ENCODE assay signal across 18 cellular contexts in genomic region chr11:116953525-116954284, GRCh38.
"Had no signal": no experiment of that assay in that cellular context is flagged by ENCODE, and none has a peak within 500 bp of the region (broad histone marks: within the 10 kb centered on the region; RNA-seq: fewer than 3 reads in every experiment).

No MANE protein-coding gene starts in this region.

- H3K9me3 Mint-ChIP-seq: activated naive CD8-positive, alpha-beta T cell treated with anti-CD3 and anti-CD28 coated beads, Interleukin-2, amount 50 U/mL, for 24 hours; nephron; T-helper 2 cell treated with Interferon-gamma antibody and Interleukin-4, amounts not matched to agents 5 μg/mL and 100 μg/mL, for 36 hours; type B pancreatic cell had no signal

- DNase-seq: activated CD4-positive, alpha-beta T cell treated with anti-CD3 and anti-CD28 coated beads, Interleukin-2, amount 50 U/mL, for 48 hours; activated CD8-positive, alpha-beta memory T cell treated with anti-CD3 and anti-CD28 coated beads, Interleukin-2, amount 50 U/mL, for 4 hours; activated naive CD4-positive, alpha-beta T cell treated with Interleukin-2 at 50 U/mL for 16 hours; activated naive CD8-positive, alpha-beta T cell treated with anti-CD3 and anti-CD28 coated beads, Interleukin-2, amount 50 U/mL, for 24 hours; effector memory CD4-positive, alpha-beta T cell; erythroblast; hypothalamus; mucosa of descending colon; psoas muscle; stimulated activated CD4-positive, alpha-beta T cell treated with anti-CD3 and anti-CD28 coated beads, Interleukin-12 subunit alpha, Interleukin-12 subunit beta, amount 100 ng/mL, for 4 hours; stimulated activated naive CD4-positive, alpha-beta T cell treated with Interleukin-2 at 50 U/mL for 16 hours had no signal

- H3K4me3 Mint-ChIP-seq: activated naive CD8-positive, alpha-beta T cell treated with anti-CD3 and anti-CD28 coated beads, Interleukin-2, amount 50 U/mL, for 24 hours; nephron; T-helper 2 cell treated with Interferon-gamma antibody and Interleukin-4, amounts not matched to agents 5 μg/mL and 100 μg/mL, for 36 hours; type B pancreatic cell had no signal

- H3K27ac Mint-ChIP-seq: activated naive CD8-positive, alpha-beta T cell treated with anti-CD3 and anti-CD28 coated beads, Interleukin-2, amount 50 U/mL, for 24 hours; nephron; T-helper 2 cell treated with Interferon-gamma antibody and Interleukin-4, amounts not matched to agents 5 μg/mL and 100 μg/mL, for 36 hours; type B pancreatic cell had no signal

- ATAC-seq: activated CD4-positive, CD25-positive, alpha-beta regulatory T cell treated with anti-CD3 and anti-CD28 coated beads, Interleukin-2, amount 50 U/mL, for 24 hours; activated naive CD8-positive, alpha-beta T cell treated with anti-CD3 and anti-CD28 coated beads, Interleukin-2, amount 50 U/mL, for 24 hours; mucosa of descending colon; psoas muscle; sciatic nerve had no signal

- H3K27ac ChIP-seq: coronary artery, psoas muscle had no signal

- H3K9me3 ChIP-seq: mucosa of descending colon, psoas muscle had no signal

- FAIRE-seq: astrocyte had no signal

- H3K27me3 Mint-ChIP-seq: activated naive CD8-positive, alpha-beta T cell treated with anti-CD3 and anti-CD28 coated beads, Interleukin-2, amount 50 U/mL, for 24 hours; type B pancreatic cell had no signal
